Comparison of ENCODE assay signal across 11 cellular contexts in genomic region chr6:2688416-2689064, GRCh38.
DNase-seq lines count a peak whose midpoint lies in the region; FAIRE-seq and TF ChIP-seq lines count a peak whose summit lies in the region.
"Had no signal": no experiment of that assay in that cellular context is flagged by ENCODE, and none has a peak within 500 bp of the region (broad histone marks: within the 10 kb centered on the region; RNA-seq: fewer than 3 reads in every experiment).

No MANE protein-coding gene starts in this region.

- no peak overlapping the region for H4K5ac ChIP-seq in mesendoderm (ENCODE audit: low read length)

- H3K79me2 ChIP-seq in mesendoderm (ENCODE audit: control insufficient read depth, insufficient read depth, low read length): no peaks in the 10 kb centered on the region

- DNase-seq in GM04504 (ENCODE audit: low read depth) (peak; percentile 59), NCI-H226 (peak; percentile 63), choroid plexus epithelial cell (ENCODE audit: low read depth) (peak; percentile 85), pulmonary artery endothelial cell (ENCODE audit: low read depth, low spot score) (peak; percentile 10), mesendoderm (no peak), kidney (no peak)
- no peak for DNase-seq in activated CD8-positive, alpha-beta memory T cell treated with anti-CD3 and anti-CD28 coated beads for 24 hours
- DNase-seq: NCI-H526 treated with DMSO at 0.1 percent for 48 hours, right cardiac atrium, stomach had no signal

- H3K23ac ChIP-seq in mesendoderm (ENCODE audit: low read length): no peak overlapping the region

- H3K27ac ChIP-seq in mesendoderm (ENCODE audit: low read depth, low read length) (no peak overlapping the region), kidney (ENCODE audit: low read depth in 2 of 2, low read length in 2 of 2) (no peak overlapping the region)
- H3K27ac ChIP-seq: HL-60, stomach had no signal

- intact Hi-C loops in kidney (cut with DNase I): no loop called here

- H3K36me3 ChIP-seq in mesendoderm (ENCODE audit: control insufficient read depth, insufficient read depth, low read length) (no peaks in the 10 kb centered on the region), kidney (ENCODE audit: control insufficient read depth in 1 of 2, insufficient read depth in 2 of 2, low read length in 2 of 2) (no peaks in the 10 kb centered on the region)
- H3K36me3 ChIP-seq: stomach had no signal

- H3K4me3 ChIP-seq in choroid plexus epithelial cell (ENCODE audit: low read depth, low read length) (no peak overlapping the region), mesendoderm (ENCODE audit: low read length) (no peak overlapping the region), kidney (ENCODE audit: low read length in 2 of 2) (no peak overlapping the region)
- H3K4me3 ChIP-seq: stomach had no signal

- H4K8ac ChIP-seq in mesendoderm (ENCODE audit: low read depth, low read length): no peak overlapping the region

- no peak overlapping the region for H3K56ac ChIP-seq in mesendoderm (ENCODE audit: low read length)

- no peak overlapping the region for H3K4ac ChIP-seq in mesendoderm (ENCODE audit: low read depth, low read length)

- FAIRE-seq in kidney (lab: Jason Lieb, UNC): no peak

- no peak overlapping the region for H2BK5ac ChIP-seq in mesendoderm (ENCODE audit: low read length)

- peaks cover 2% of the 10 kb centered on the region for H3K4me1 ChIP-seq in mesendoderm (ENCODE audit: control insufficient read depth, low read depth, low read length)
- H3K4me1 ChIP-seq in kidney (ENCODE audit: control insufficient read depth in 1 of 2, insufficient read depth in 1 of 2, low read depth in 1 of 2, low read length in 2 of 2): no peaks in the 10 kb centered on the region
- H3K4me1 ChIP-seq: stomach had no signal

- no peaks in the 10 kb centered on the region for H3K79me1 ChIP-seq in mesendoderm (ENCODE audit: low read length)

- H2AK5ac ChIP-seq in mesendoderm (ENCODE audit: low read length): no peak overlapping the region

- no peak overlapping the region for H3K18ac ChIP-seq in mesendoderm (ENCODE audit: low read length)

- H3K4me2 ChIP-seq in mesendoderm (ENCODE audit: low read length): no peak overlapping the region

- WGBS in mesendoderm (ENCODE audit: extremely low coverage, insufficient coverage, low lambda C conversion rate): no CpG with 5 or more reads among the region's 8 CpGs

- TF ChIP-seq CTCF in choroid plexus epithelial cell (conservative IDR thresholded peaks at IDR 0.05; ENCODE audit: low read depth, low read length) (no peak), kidney (IDR thresholded peaks at IDR 0.05; ENCODE audit: borderline replicate concordance, extremely low read depth, insufficient read depth) (no peak)

- H3K9ac ChIP-seq in mesendoderm (ENCODE audit: low read length): no peak overlapping the region
- H3K9ac ChIP-seq in kidney (ENCODE audit: low read length in 2 of 2): no peak overlapping the region

- H3K9me3 ChIP-seq in kidney (ENCODE audit: control insufficient read depth in 1 of 2, low read length in 2 of 2): no peaks in the 10 kb centered on the region
- H3K9me3 ChIP-seq: stomach had no signal

- no peaks in the 10 kb centered on the region for H3K27me3 ChIP-seq in mesendoderm (ENCODE audit: insufficient read depth, low read length, poor library complexity)
- H3K27me3 ChIP-seq: stomach had no signal

- H2BK15ac ChIP-seq in mesendoderm (replicated peaks; ENCODE audit: low read depth): no peak overlapping the region

- H2BK120ac ChIP-seq in mesendoderm (ENCODE audit: low read depth, low read length): no peak overlapping the region

Comparison
In these comparisons a context has a peak if more than half of its experiments do, and no peak if none do; other contexts are left out.
1. DNase-seq: peak in GM04504 (single experiment), NCI-H226 (single experiment), choroid plexus epithelial cell (single experiment) and pulmonary artery endothelial cell (single experiment); none in mesendoderm (single experiment), activated CD8-positive, alpha-beta memory T cell treated with anti-CD3 and anti-CD28 coated beads for 24 hours (single experiment) and kidney (single experiment).